Comparison of ENCODE assay signal across 17 cellular contexts in genomic region chr12:107369006-107369405, GRCh38.
DNase-seq lines count a peak whose midpoint lies in the region; TF ChIP-seq lines count a peak whose summit lies in the region.
"Had no signal": no experiment of that assay in that cellular context is flagged by ENCODE, and none has a peak within 500 bp of the region (broad histone marks: within the 10 kb centered on the region; RNA-seq: fewer than 3 reads in every experiment).

No MANE protein-coding gene starts in this region.

- H3K4me2 ChIP-seq in OCI-LY3 (ENCODE audit: low read length): peak overlapping the region; percentile 24; the same call in 1 of the 2 replicates

- intact Hi-C loops in spleen (cut with DNase I; ENCODE audit: low total_unique reads) (no loop called here), adrenal gland (cut with DNase I) (no loop called here)

- no peaks in the 10 kb centered on the region for H3K27me3 Mint-ChIP-seq in activated naive CD4-positive, alpha-beta T cell treated with anti-CD3 and anti-CD28 coated beads, Interleukin-2, amount 10 ng/mL, durations not matched to agents 7 days and 5 days
- H3K27me3 Mint-ChIP-seq in activated naive CD8-positive, alpha-beta T cell treated with anti-CD3 and anti-CD28 coated beads for 36 hours: no peaks in the 10 kb centered on the region
- H3K27me3 Mint-ChIP-seq: stimulated activated memory B cell treated with anti-CD40 and anti-IgM and Interleukin-4, amounts not matched to agents 10 μg/mL and 1 μg/mL and 100 μg/mL, for 72 hours had no signal

- no peak overlapping the region for H3K9ac ChIP-seq in OCI-LY3 (ENCODE audit: low read length)

- H3K36me3 Mint-ChIP-seq in activated naive CD4-positive, alpha-beta T cell treated with anti-CD3 and anti-CD28 coated beads, Interleukin-2, amount 10 ng/mL, durations not matched to agents 7 days and 5 days: peaks cover 6% of the 10 kb centered on the region
- H3K36me3 Mint-ChIP-seq in activated naive CD8-positive, alpha-beta T cell treated with anti-CD3 and anti-CD28 coated beads for 36 hours: peaks cover 7% of the 10 kb centered on the region
- H3K36me3 Mint-ChIP-seq: stimulated activated memory B cell treated with anti-CD40 and anti-IgM and Interleukin-4, amounts not matched to agents 10 μg/mL and 1 μg/mL and 100 μg/mL, for 72 hours had no signal

- H3K9me3 ChIP-seq in OCI-LY3 (ENCODE audit: insufficient read depth, low read length) (no peaks in the 10 kb centered on the region), spleen (no peaks in the 10 kb centered on the region), adrenal gland (replicated peaks in 1 of 3) (no peaks in the 10 kb centered on the region)

- no peaks in the 10 kb centered on the region for H3K9me3 Mint-ChIP-seq in activated naive CD4-positive, alpha-beta T cell treated with anti-CD3 and anti-CD28 coated beads, Interleukin-2, amount 10 ng/mL, durations not matched to agents 7 days and 5 days
- H3K9me3 Mint-ChIP-seq in activated naive CD8-positive, alpha-beta T cell treated with anti-CD3 and anti-CD28 coated beads for 36 hours: no peaks in the 10 kb centered on the region
- H3K9me3 Mint-ChIP-seq: stimulated activated memory B cell treated with anti-CD40 and anti-IgM and Interleukin-4, amounts not matched to agents 10 μg/mL and 1 μg/mL and 100 μg/mL, for 72 hours had no signal

- no peak for DNase-seq in activated naive CD4-positive, alpha-beta T cell treated with anti-CD3 and anti-CD28 coated beads, Interleukin-2, amount 10 ng/mL, durations not matched to agents 7 days and 5 days
- DNase-seq in activated naive CD4-positive, alpha-beta T cell (lab: John Stamatoyannopoulos, UW): no peak
- DNase-seq in activated naive CD8-positive, alpha-beta T cell treated with anti-CD3 and anti-CD28 coated beads for 36 hours: no peak
- DNase-seq in spleen: no peak
- DNase-seq in adrenal gland: no peak
- DNase-seq in DMS 273 (lab: John Stamatoyannopoulos, UW; ENCODE audit: unreplicated experiment): no peak
- no peak for DNase-seq in NCI-H446 (lab: John Stamatoyannopoulos, UW)
- DNase-seq: amygdala, cortex of kidney, DMS53, GF-D8, KBM-7, NCI-H1436 treated with DMSO at 0.1 percent for 48 hours, NCI-H526 treated with DMSO at 0.1 percent for 48 hours, nucleus accumbens had no signal

- WGBS in spleen, 5 donors: 55 to 67% (median 59%) methylated on average over 2 of the region's 2 CpGs
- 56 to 76% (median 71%) methylated on average over 2 of the region's 2 CpGs for WGBS in adrenal gland, 4 donors

- peaks cover 84% of the 10 kb centered on the region for H3K4me1 Mint-ChIP-seq in activated naive CD4-positive, alpha-beta T cell treated with anti-CD3 and anti-CD28 coated beads, Interleukin-2, amount 10 ng/mL, durations not matched to agents 7 days and 5 days
- H3K4me1 Mint-ChIP-seq in activated naive CD8-positive, alpha-beta T cell treated with anti-CD3 and anti-CD28 coated beads for 36 hours: peaks cover 76% of the 10 kb centered on the region

- peak overlapping the region; percentile 62 for H3K4me3 Mint-ChIP-seq in activated naive CD4-positive, alpha-beta T cell treated with anti-CD3 and anti-CD28 coated beads, Interleukin-2, amount 10 ng/mL, durations not matched to agents 7 days and 5 days
- peak overlapping the region; percentile 70 for H3K4me3 Mint-ChIP-seq in activated naive CD8-positive, alpha-beta T cell treated with anti-CD3 and anti-CD28 coated beads for 36 hours
- H3K4me3 Mint-ChIP-seq: stimulated activated memory B cell treated with anti-CD40 and anti-IgM and Interleukin-4, amounts not matched to agents 10 μg/mL and 1 μg/mL and 100 μg/mL, for 72 hours had no signal

- no peaks in the 10 kb centered on the region for H4K20me1 ChIP-seq in OCI-LY3 (ENCODE audit: insufficient read depth, low read length)

- H3K27me3 ChIP-seq in OCI-LY3 (ENCODE audit: low read depth, low read length): peaks cover 11% of the 10 kb centered on the region; the same call in 1 of the 2 replicates
- no peaks in the 10 kb centered on the region for H3K27me3 ChIP-seq in spleen (replicated peaks in 1 of 7)
- H3K27me3 ChIP-seq in adrenal gland: no peaks in the 10 kb centered on the region

- H3K27ac ChIP-seq in OCI-LY3 (ENCODE audit: low read length) (no peak overlapping the region), spleen (peak overlapping the region in 5 of 8 donors; percentile 22 to 68 (median 44)), adrenal gland (no peak overlapping the region)

- H3K4me3 ChIP-seq in OCI-LY3 (ENCODE audit: low read length): no peak overlapping the region
- H3K4me3 ChIP-seq in spleen: peak overlapping the region in 1 of 8 donors; percentile 32
- no peak overlapping the region for H3K4me3 ChIP-seq in adrenal gland

- no peaks in the 10 kb centered on the region for H3K79me2 ChIP-seq in OCI-LY3 (ENCODE audit: low read length)

- CTCF ChIA-PET in activated naive CD4-positive, alpha-beta T cell treated with anti-CD3 and anti-CD28 coated beads, Interleukin-2, amount 10 ng/mL, durations not matched to agents 7 days and 5 days (lab: Charles Lee): interaction anchor here (1.9 to 4.8 kb wide), 2 partner anchors 38 to 49 kb away, joined by 4 to 34 read pairs; a partner anchor contains a TSS

- H2AFZ ChIP-seq in OCI-LY3 (ENCODE audit: low read depth, low read length): no peak overlapping the region

- H3K27ac Mint-ChIP-seq in activated naive CD4-positive, alpha-beta T cell treated with anti-CD3 and anti-CD28 coated beads, Interleukin-2, amount 10 ng/mL, durations not matched to agents 7 days and 5 days: peak overlapping the region; percentile 95
- H3K27ac Mint-ChIP-seq in activated naive CD8-positive, alpha-beta T cell treated with anti-CD3 and anti-CD28 coated beads for 36 hours: peak overlapping the region; percentile 95
- H3K27ac Mint-ChIP-seq: stimulated activated memory B cell treated with anti-CD40 and anti-IgM and Interleukin-4, amounts not matched to agents 10 μg/mL and 1 μg/mL and 100 μg/mL, for 72 hours had no signal

- H3K36me3 ChIP-seq in OCI-LY3 (replicated peaks; ENCODE audit: low read depth, low read length) (no peaks in the 10 kb centered on the region), spleen (no peaks in the 10 kb centered on the region), adrenal gland (replicated peaks in 1 of 2) (no peaks in the 10 kb centered on the region)

- H3K4me1 ChIP-seq in OCI-LY3 (ENCODE audit: low read length) (no peaks in the 10 kb centered on the region), spleen (peaks cover 0 to 58% (median 37%) of the 10 kb centered on the region in 6 donors), adrenal gland (replicated peaks in 1 of 2) (no peaks in the 10 kb centered on the region)

- TF ChIP-seq CTCF in OCI-LY3 (IDR thresholded peaks at IDR 0.05; ENCODE audit: low read depth, low read length): no peak
- no peak for TF ChIP-seq CTCF in spleen (IDR thresholded peaks at IDR 0.05 in 8 of 11, conservative IDR thresholded peaks at IDR 0.05 in 3 of 11)
- no peak for TF ChIP-seq CTCF in adrenal gland (IDR thresholded peaks at IDR 0.05)

- TF ChIP-seq POLR2A in spleen (IDR thresholded peaks at IDR 0.05) (no peak), adrenal gland (IDR thresholded peaks at IDR 0.05) (no peak)

Comparison
In these comparisons a context has a peak if more than half of its experiments do, and no peak if none do; other contexts are left out.
1. H3K27ac ChIP-seq: peak in spleen (5 of 8); none in OCI-LY3 (single experiment) and adrenal gland (0 of 5).